ENCODE assay signal across 21 cellular contexts in genomic region chr2:111236027-111236426, GRCh38.
DNase-seq lines count a peak whose midpoint lies in the region; ATAC-seq, FAIRE-seq and TF ChIP-seq lines count a peak whose summit lies in the region.
"Had no signal": no experiment of that assay in that cellular context is flagged by ENCODE, and none has a peak within 500 bp of the region (broad histone marks: within the 10 kb centered on the region; RNA-seq: fewer than 3 reads in every experiment).

No MANE protein-coding gene starts in this region.

- no peak overlapping the region for H3K4me3 Mint-ChIP-seq in activated T-helper 17 cell treated with anti-CD3 and anti-CD28 coated beads, Interleukin-2, amount 50 U/mL, for 72 hours
- H3K4me3 Mint-ChIP-seq: GM23338; stimulated activated effector memory CD8-positive, alpha-beta T cell treated with anti-CD3 and anti-CD28 coated beads, Interleukin-12 subunit alpha, Interleukin-12 subunit beta, amount 100 ng/mL, for 72 hours had no signal

- H3K27ac Mint-ChIP-seq in activated T-helper 17 cell treated with anti-CD3 and anti-CD28 coated beads, Interleukin-2, amount 50 U/mL, for 72 hours: no peak overlapping the region
- H3K27ac Mint-ChIP-seq: activated T-helper 2 cell treated with anti-CD3 and anti-CD28 coated beads, Interferon-gamma antibody, Interleukin-2, Interleukin-4, amounts not matched to agents 10 μg/mL and 5 μg/mL and 100 μg/mL, durations not matched to agents 14 hours and 24 hours and 36 hours; GM23338; stimulated activated effector memory CD8-positive, alpha-beta T cell treated with anti-CD3 and anti-CD28 coated beads, Interleukin-12 subunit alpha, Interleukin-12 subunit beta, amount 100 ng/mL, for 72 hours had no signal

- no peaks in the 10 kb centered on the region for H3K36me3 ChIP-seq in kidney (ENCODE audit: control insufficient read depth in 1 of 2, insufficient read depth in 2 of 2, low read length in 2 of 2)
- H3K36me3 ChIP-seq: BLaER1, ovary had no signal

- peaks cover 0 to 6% of the 10 kb centered on the region in 2 donors for H3K4me1 ChIP-seq in kidney (ENCODE audit: control insufficient read depth in 1 of 2, insufficient read depth in 1 of 2, low read depth in 1 of 2, low read length in 2 of 2)
- H3K4me1 ChIP-seq: BLaER1 had no signal

- no peaks in the 10 kb centered on the region for H3K27me3 Mint-ChIP-seq in activated T-helper 17 cell treated with anti-CD3 and anti-CD28 coated beads, Interleukin-2, amount 50 U/mL, for 72 hours

- H3K9ac ChIP-seq in kidney (ENCODE audit: low read length in 2 of 2): no peak overlapping the region
- H3K9ac ChIP-seq: BLaER1 had no signal

- no peaks in the 10 kb centered on the region for H3K4me1 Mint-ChIP-seq in activated T-helper 17 cell treated with anti-CD3 and anti-CD28 coated beads, Interleukin-2, amount 50 U/mL, for 72 hours
- H3K4me1 Mint-ChIP-seq: GM23338 had no signal

- FAIRE-seq in kidney (lab: Jason Lieb, UNC): no peak

- H3K27ac ChIP-seq in epithelial cell of prostate (peak overlapping the region; percentile 16), kidney (ENCODE audit: low read depth in 2 of 2, low read length in 2 of 2) (peak overlapping the region in 1 of 2 donors; percentile 54)
- H3K27ac ChIP-seq: BLaER1, HL-60, ovary had no signal

- no peak overlapping the region for H3K4me3 ChIP-seq in kidney (ENCODE audit: low read length in 2 of 2)
- H3K4me3 ChIP-seq: BLaER1, GM23338, ovary had no signal

- peak; percentile 8 for DNase-seq in NCI-H1105 treated with DMSO at 0.1 percent for 48 hours (lab: John Stamatoyannopoulos, UW)
- DNase-seq in NCI-H1105 (lab: John Stamatoyannopoulos, UW): no peak
- DNase-seq in epithelial cell of prostate (ENCODE audit: low read depth, low spot score): peak; percentile 53
- DNase-seq in kidney: peak; percentile 82
- DNase-seq in ureter (ENCODE audit: low spot score): peak; percentile 69
- no peak for DNase-seq in NCI-H526 treated with DMSO at 0.1 percent for 48 hours (lab: John Stamatoyannopoulos, UW)
- DNase-seq: activated CD4-positive, CD25-positive, alpha-beta regulatory T cell; central memory CD4-positive, alpha-beta T cell; effector CD4-positive, alpha-beta T cell; KBM-7; NCI-H1417; NCI-H2171 treated with DMSO at 0.1 percent for 48 hours; ovary; trophoblast cell had no signal

- no peaks in the 10 kb centered on the region for H3K9me3 ChIP-seq in kidney (ENCODE audit: control insufficient read depth in 1 of 2, low read length in 2 of 2)
- H3K9me3 ChIP-seq: ovary had no signal

- H3K36me3 Mint-ChIP-seq in activated T-helper 17 cell treated with anti-CD3 and anti-CD28 coated beads, Interleukin-2, amount 50 U/mL, for 72 hours (ENCODE audit: low read depth): no peaks in the 10 kb centered on the region
- H3K36me3 Mint-ChIP-seq: stimulated activated effector memory CD8-positive, alpha-beta T cell treated with anti-CD3 and anti-CD28 coated beads, Interleukin-12 subunit alpha, Interleukin-12 subunit beta, amount 100 ng/mL, for 72 hours had no signal

- no peak for ATAC-seq in HG03354 (IDR thresholded peaks at IDR 0.05; ENCODE audit: poor library complexity, severe bottlenecking, unreplicated experiment)
- ATAC-seq in activated T-helper 17 cell treated with anti-CD3 and anti-CD28 coated beads, Interleukin-2, amount 50 U/mL, for 72 hours (replicated peaks): no peak
- ATAC-seq: GM23338; stimulated activated effector memory CD8-positive, alpha-beta T cell treated with anti-CD3 and anti-CD28 coated beads, Interleukin-12 subunit alpha, Interleukin-12 subunit beta, amount 100 ng/mL, for 72 hours had no signal

- H3K9me3 Mint-ChIP-seq in activated T-helper 17 cell treated with anti-CD3 and anti-CD28 coated beads, Interleukin-2, amount 50 U/mL, for 72 hours: no peaks in the 10 kb centered on the region

- intact Hi-C loops in kidney (cut with DNase I): no loop called here

- no peak for TF ChIP-seq CTCF in kidney (IDR thresholded peaks at IDR 0.05; ENCODE audit: borderline replicate concordance, extremely low read depth, insufficient read depth)

Comparison
In these comparisons a context has a peak if more than half of its experiments do, and no peak if none do; other contexts are left out.
1. DNase-seq: peak in NCI-H1105 treated with DMSO at 0.1 percent for 48 hours (single experiment), epithelial cell of prostate (single experiment), kidney (single experiment) and ureter (single experiment); none in NCI-H1105 (single experiment) and NCI-H526 treated with DMSO at 0.1 percent for 48 hours (single experiment).